In genomic region chr20:49694450-49695071, GRCh38 we compare ENCODE assay signal across 12 cellular contexts. TPM values are rescaled to one million over a fixed set of nuclear protein-coding genes. Genes with fewer than 3 reads are reported as not detected.
DNase-seq lines count a peak whose midpoint lies in the region; ATAC-seq and TF ChIP-seq lines count a peak whose summit lies in the region.
"Had no signal": no experiment of that assay in that cellular context is flagged by ENCODE, and none has a peak within 500 bp of the region (broad histone marks: within the 10 kb centered on the region; RNA-seq: fewer than 3 reads in every experiment).

No MANE protein-coding gene starts in this region.

- no peak for ATAC-seq in GM21423 (IDR thresholded peaks at IDR 0.05; ENCODE audit: unreplicated experiment)

- TF ChIP-seq CTCF in DOHH2 (IDR thresholded peaks at IDR 0.05; ENCODE audit: low read depth, low read length, poor library complexity, severe bottlenecking), result no peak
- no peak for TF ChIP-seq CTCF in coronary artery (IDR thresholded peaks at IDR 0.05)
- TF ChIP-seq CTCF in neural progenitor cell (IDR thresholded peaks at IDR 0.05), result no peak
- TF ChIP-seq CTCF in smooth muscle cell (IDR thresholded peaks at IDR 0.05; ENCODE audit: borderline replicate concordance, insufficient read depth, poor library complexity, severe bottlenecking), result no peak

- H3K79me2 ChIP-seq in DOHH2 (ENCODE audit: control insufficient read depth, low read length), result peaks cover 100% of the 10 kb centered on the region
- H3K79me2 ChIP-seq in neural progenitor cell (ENCODE audit: low read depth), result peaks cover 100% of the 10 kb centered on the region
- peaks cover 99% of the 10 kb centered on the region for H3K79me2 ChIP-seq in smooth muscle cell (ENCODE audit: low read depth)

- peak; percentile 29 for DNase-seq in NCI-H187 (lab: John Stamatoyannopoulos, UW)
- DNase-seq in coronary artery (ENCODE audit: low spot score), result peak; percentile 22
- no peak for DNase-seq in neural progenitor cell (ENCODE audit: low spot score)
- DNase-seq in smooth muscle cell (lab: John Stamatoyannopoulos, UW; ENCODE audit: unreplicated experiment), result no peak
- no peak for DNase-seq in GDM1 (lab: John Stamatoyannopoulos, UW)
- DNase-seq: heart left ventricle, KBM-7, mammary epithelial cell, NCI-H2029, retina had no signal

- H3K27ac Mint-ChIP-seq in neural progenitor cell, result peak overlapping the region; percentile 57

- 49% methylated on average over 2 of the region's 2 CpGs for WGBS in smooth muscle cell (ENCODE audit: low lambda C conversion rate)

- H4K20me1 ChIP-seq in DOHH2 (ENCODE audit: control insufficient read depth, insufficient read depth, low read depth, low read length) (peaks cover 34% of the 10 kb centered on the region), neural progenitor cell (ENCODE audit: low read depth) (peaks cover 100% of the 10 kb centered on the region), smooth muscle cell (ENCODE audit: low read depth) (peaks cover 96% of the 10 kb centered on the region)

- peaks cover 71% of the 10 kb centered on the region for H3K4me1 Mint-ChIP-seq in neural progenitor cell

- H3K4me1 ChIP-seq in DOHH2 (ENCODE audit: control insufficient read depth, low read length) (peaks cover 70% of the 10 kb centered on the region), neural progenitor cell (peaks cover 44% of the 10 kb centered on the region), smooth muscle cell (ENCODE audit: low read depth) (peaks cover 15% of the 10 kb centered on the region)

- H3K4me3 ChIP-seq in DOHH2 (ENCODE audit: low read length), result no peak overlapping the region
- no peak overlapping the region for H3K4me3 ChIP-seq in coronary artery
- no peak overlapping the region for H3K4me3 ChIP-seq in neural progenitor cell
- no peak overlapping the region for H3K4me3 ChIP-seq in smooth muscle cell
- H3K4me3 ChIP-seq: heart left ventricle had no signal

- no peaks in the 10 kb centered on the region for H3K36me3 Mint-ChIP-seq in neural progenitor cell

- H3K9me3 Mint-ChIP-seq in neural progenitor cell, result no peaks in the 10 kb centered on the region

- H3F3A ChIP-seq in DOHH2 (ENCODE audit: control insufficient read depth, insufficient read depth) (no peaks in the 10 kb centered on the region), neural progenitor cell (ENCODE audit: low read depth) (peaks cover 21% of the 10 kb centered on the region), smooth muscle cell (ENCODE audit: low read depth) (no peaks in the 10 kb centered on the region)

- H3K27ac ChIP-seq in DOHH2 (ENCODE audit: low read depth, low read length) (no peak overlapping the region), coronary artery (no peak overlapping the region), neural progenitor cell (no peak overlapping the region), smooth muscle cell (ENCODE audit: low read depth) (no peak overlapping the region)

- H3K27me3 ChIP-seq in DOHH2 (ENCODE audit: control insufficient read depth, low read length) (no peaks in the 10 kb centered on the region), neural progenitor cell (no peaks in the 10 kb centered on the region), smooth muscle cell (ENCODE audit: low read depth) (no peaks in the 10 kb centered on the region)
- H3K27me3 ChIP-seq: heart left ventricle had no signal

- H3K9me3 ChIP-seq in DOHH2 (ENCODE audit: control insufficient read depth, insufficient read depth, low read length) (no peaks in the 10 kb centered on the region), neural progenitor cell (ENCODE audit: low read depth) (no peaks in the 10 kb centered on the region), smooth muscle cell (replicated peaks; ENCODE audit: low read depth) (no peaks in the 10 kb centered on the region)
- H3K9me3 ChIP-seq: heart left ventricle had no signal

- H3K27me3 Mint-ChIP-seq in neural progenitor cell (ENCODE audit: insufficient read depth, low read depth), result peaks cover 2% of the 10 kb centered on the region

- H3K4me2 ChIP-seq in DOHH2 (ENCODE audit: low read length) (peak overlapping the region; percentile 46), neural progenitor cell (peak overlapping the region; percentile 21), smooth muscle cell (no peak overlapping the region)

- H3K4me3 Mint-ChIP-seq in neural progenitor cell, result no peak overlapping the region

- no peaks in the 10 kb centered on the region; the same call in 1 of the 2 replicates for H3K36me3 ChIP-seq in DOHH2 (ENCODE audit: control insufficient read depth, low read length)
- no peaks in the 10 kb centered on the region for H3K36me3 ChIP-seq in neural progenitor cell
- H3K36me3 ChIP-seq in smooth muscle cell (ENCODE audit: low read depth), result no peaks in the 10 kb centered on the region
- H3K36me3 ChIP-seq: heart left ventricle had no signal

- H2AFZ ChIP-seq in neural progenitor cell (replicated peaks), result no peak overlapping the region
- H2AFZ ChIP-seq in smooth muscle cell (ENCODE audit: low read depth), result no peak overlapping the region

- no peaks in the 10 kb centered on the region for H3K9me2 ChIP-seq in DOHH2 (replicated peaks; ENCODE audit: control insufficient read depth, low read length)

- H3K9ac ChIP-seq in neural progenitor cell (no peak overlapping the region), smooth muscle cell (ENCODE audit: low read depth) (no peak overlapping the region)

RNA-seq across cellular contexts. Expression of gene B4GALT5, which starts 19.1 kb away (rescaled TPM):
- total RNA-seq in neural progenitor cell (ENCODE audit: low replicate concordance), result 45.4 and 60.1 TPM in 2 replicates
- total RNA-seq in smooth muscle cell, result 25.6 and 26.0 TPM in 2 replicates
- 8.2 and 12.0 TPM in 2 replicates for polyA plus RNA-seq in smooth muscle cell

Comparison
In these comparisons a context has a peak if more than half of its experiments do, and no peak if none do; other contexts are left out.
1. DNase-seq: peak in NCI-H187 (2 of 2) and coronary artery (single experiment); none in neural progenitor cell (single experiment), smooth muscle cell (single experiment) and GDM1 (single experiment).